In the genomic region with DNA sequence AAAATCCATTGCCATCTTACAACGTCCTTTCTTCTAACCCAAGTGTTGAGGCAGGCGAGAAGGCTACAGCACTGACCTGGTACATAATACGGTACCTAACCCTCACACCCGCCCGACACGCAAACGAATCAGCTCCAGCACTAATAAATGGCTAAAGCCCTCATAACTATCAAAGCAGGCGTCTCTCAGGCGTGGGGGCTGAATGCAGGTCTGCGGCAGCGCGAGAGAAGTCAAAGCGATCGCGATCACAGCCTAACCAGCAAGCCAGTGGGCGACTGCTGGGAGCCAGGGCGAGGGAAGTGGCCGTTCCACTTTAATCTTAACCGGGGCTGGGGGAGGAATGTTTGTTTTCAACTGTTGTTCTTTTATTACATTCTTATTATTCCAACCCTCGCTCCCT, we compare ENCODE assay signal across 1 cellular context.
TF ChIP-seq lines count a peak whose summit lies in the region.

No MANE protein-coding gene starts in this region.

TF ChIP-seq in GM23338, 12 proteins besides CTCF, POLR2A, EP300 and RAD21 (continued from another document):
- TF ChIP-seq ZNF462 (CRISPR knock-in tag; IDR thresholded peaks at IDR 0.05) (no peak), EZH2 (IDR thresholded peaks at IDR 0.05; ENCODE audit: low read depth, unreplicated experiment) (peak; percentile 8), POLR2AphosphoS5 (IDR thresholded peaks at IDR 0.05; ENCODE audit: low read depth) (no peak), NANOG (IDR thresholded peaks at IDR 0.05; ENCODE audit: borderline replicate concordance) (no peak)
